In the genomic region with DNA sequence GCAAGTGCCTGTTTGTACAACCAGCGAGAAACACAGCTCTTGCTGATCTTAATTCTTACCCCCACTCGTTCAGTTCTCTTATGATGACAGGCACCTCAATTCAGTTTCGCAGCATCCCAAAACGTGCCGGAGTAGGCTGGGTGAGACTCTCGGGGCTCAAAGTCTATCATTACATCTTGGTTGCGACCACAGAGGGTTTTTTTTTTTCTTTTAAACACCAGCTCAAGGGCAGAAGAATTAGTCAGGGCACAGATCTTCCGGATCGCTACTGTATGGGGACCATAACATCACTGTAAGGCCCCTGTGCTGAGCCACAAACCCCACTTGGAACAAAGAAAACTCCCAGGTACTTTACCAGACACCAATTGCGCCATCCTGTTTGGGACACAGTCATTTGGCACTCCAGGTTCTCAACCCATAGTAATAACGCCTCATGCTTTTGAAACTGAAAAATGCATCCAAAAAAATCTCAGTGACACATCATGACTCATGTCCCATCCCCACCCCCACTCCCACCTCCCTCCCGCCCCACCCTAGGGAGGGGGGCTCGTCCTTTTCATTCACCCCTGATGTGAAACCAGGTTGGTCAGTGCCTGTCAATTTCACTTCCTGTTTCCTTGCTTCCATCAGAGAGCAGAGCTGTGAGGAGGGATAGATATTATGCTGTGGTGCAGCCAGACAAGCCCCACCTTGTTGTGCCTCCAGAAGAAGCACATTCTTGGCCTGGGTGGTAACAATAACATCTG, we compare ENCODE assay signal across 8 cellular contexts. TPM values are rescaled to one million over a fixed set of nuclear protein-coding genes. Genes with fewer than 3 reads are reported as not detected.
A peak's percentile ranks its signal among the peaks of the same experiment; 100 is the strongest.
DNase-seq lines count a peak whose midpoint lies in the region; ATAC-seq, FAIRE-seq and TF ChIP-seq lines count a peak whose summit lies in the region.

No MANE protein-coding gene starts in this region.

- intact Hi-C loops in CD8-positive, alpha-beta T cell (cut with DNase I, micrococcal nuclease), result loop anchor here (1.0 to 5.0 kb wide), 5 partner anchors 18 to 41 kb away; a partner anchor contains a TSS

- H3K4me3 ChIP-seq in CD8-positive, alpha-beta T cell (ENCODE audit: low read depth, low read length), result peak overlapping the region; percentile 8
- no peak overlapping the region for H3K4me3 ChIP-seq in fibroblast of lung (replicated peaks in 1 of 4; ENCODE audit: control extremely low read depth in 1 of 4, insufficient read depth in 1 of 4, low read depth in 3 of 4, low read length in 4 of 4)

- H2AFZ ChIP-seq in fibroblast of lung (ENCODE audit: low read length), result no peak overlapping the region

- H3K27ac ChIP-seq in CD8-positive, alpha-beta T cell (ENCODE audit: low read depth, low read length), result peak overlapping the region; percentile 9
- H3K27ac ChIP-seq in fibroblast of lung (ENCODE audit: insufficient read depth, low read length) (no peak overlapping the region), caudate nucleus (ENCODE audit: low read depth, low read length) (no peak overlapping the region)

- H3K9me3 ChIP-seq in CD8-positive, alpha-beta T cell (ENCODE audit: low read length), result no peaks in the 10 kb centered on the region
- H3K9me3 ChIP-seq in fibroblast of lung (ENCODE audit: control insufficient read depth, insufficient read depth, low read depth, low read length), result no peaks in the 10 kb centered on the region

- H4K20me1 ChIP-seq in fibroblast of lung (ENCODE audit: control insufficient read depth, extremely low read depth, insufficient read depth, low read length), result no peaks in the 10 kb centered on the region

- H3K4me1 ChIP-seq in CD8-positive, alpha-beta T cell (ENCODE audit: insufficient read depth, low read length), result peaks cover 37% of the 10 kb centered on the region
- H3K4me1 ChIP-seq in fibroblast of lung (ENCODE audit: control insufficient read depth, extremely low read depth, insufficient read depth, low read length), result no peaks in the 10 kb centered on the region

- CTCF ChIA-PET in CD8-positive, alpha-beta T cell (lab: Charles Lee), result interaction anchor here (0.5 to 1.0 kb wide), 3 partner anchors 19 to 94 kb away, joined by 3 read pairs; no protein-coding TSS in a partner anchor
- CTCF ChIA-PET in activated CD4-positive, alpha-beta memory T cell treated with anti-CD3 and anti-CD28 coated beads, Interleukin-2, amount 10 ng/mL, durations not matched to agents 7 days and 5 days (lab: Charles Lee), result interaction anchor here (0.6 to 2.5 kb wide), 12 partner anchors 10 to 126 kb away, joined by 3 to 16 read pairs (median 6); no protein-coding TSS in a partner anchor

- DNase-seq in CD8-positive, alpha-beta T cell, result peak in 6 of 7 experiments; percentile 55 to 82 (median 65)
- DNase-seq in activated CD4-positive, alpha-beta memory T cell treated with anti-CD3 and anti-CD28 coated beads, Interleukin-2, amount 10 ng/mL, durations not matched to agents 7 days and 5 days, result peak; percentile 87
- peak; percentile 11 to 30 for DNase-seq in fibroblast of lung (ENCODE audit: low read depth in 2 of 2)
- DNase-seq in stimulated activated naive B cell treated with anti-CD40 and anti-IgM and Interleukin-4, amounts not matched to agents 10 μg/mL and 1 μg/mL and 100 μg/mL, for 72 hours, result peak; percentile 88
- no peak for DNase-seq in caudate nucleus (lab: John Stamatoyannopoulos, UW)
- no peak for DNase-seq in RCC 7860 (ENCODE audit: low spot score)

- ATAC-seq in CD8-positive, alpha-beta T cell, result peak; percentile 82
- peak; percentile 81 for ATAC-seq in GM21529 (IDR thresholded peaks at IDR 0.05; ENCODE audit: unreplicated experiment)
- ATAC-seq in stimulated activated naive B cell treated with anti-CD40 and anti-IgM and Interleukin-4, amounts not matched to agents 10 μg/mL and 1 μg/mL and 100 μg/mL, for 72 hours (replicated peaks), result peak; percentile 94

- H3K27me3 ChIP-seq in CD8-positive, alpha-beta T cell (ENCODE audit: insufficient read depth, low read length), result no peaks in the 10 kb centered on the region
- H3K27me3 ChIP-seq in fibroblast of lung (ENCODE audit: control insufficient read depth, insufficient read depth, low read length), result peaks cover 1% of the 10 kb centered on the region

- H3K27me3 Mint-ChIP-seq in CD8-positive, alpha-beta T cell (ENCODE audit: low read depth), result no peaks in the 10 kb centered on the region
- no peaks in the 10 kb centered on the region for H3K27me3 Mint-ChIP-seq in activated CD4-positive, alpha-beta memory T cell treated with anti-CD3 and anti-CD28 coated beads, Interleukin-2, amount 10 ng/mL, durations not matched to agents 7 days and 5 days
- no peaks in the 10 kb centered on the region for H3K27me3 Mint-ChIP-seq in stimulated activated naive B cell treated with anti-CD40 and anti-IgM and Interleukin-4, amounts not matched to agents 10 μg/mL and 1 μg/mL and 100 μg/mL, for 72 hours

- no peaks in the 10 kb centered on the region for H3K79me2 ChIP-seq in fibroblast of lung (ENCODE audit: control insufficient read depth, insufficient read depth, low read length)

- TF ChIP-seq CTCF in CD8-positive, alpha-beta T cell (IDR thresholded peaks at IDR 0.05), result no peak
- TF ChIP-seq CTCF in fibroblast of lung (conservative IDR thresholded peaks at IDR 0.05 in 1 of 2, IDR thresholded peaks at IDR 0.05 in 1 of 2; ENCODE audit: low read depth in 1 of 2, low read length in 2 of 2), result no peak

- peak overlapping the region; percentile 92 for H3K27ac Mint-ChIP-seq in CD8-positive, alpha-beta T cell
- H3K27ac Mint-ChIP-seq in activated CD4-positive, alpha-beta memory T cell treated with anti-CD3 and anti-CD28 coated beads, Interleukin-2, amount 10 ng/mL, durations not matched to agents 7 days and 5 days, result peak overlapping the region; percentile 96
- H3K27ac Mint-ChIP-seq in stimulated activated naive B cell treated with anti-CD40 and anti-IgM and Interleukin-4, amounts not matched to agents 10 μg/mL and 1 μg/mL and 100 μg/mL, for 72 hours, result peak overlapping the region; percentile 96

- H3K4me2 ChIP-seq in fibroblast of lung (ENCODE audit: extremely low read depth, insufficient read depth, low read length), result no peak overlapping the region

- H3K36me3 Mint-ChIP-seq in CD8-positive, alpha-beta T cell, result no peaks in the 10 kb centered on the region
- H3K36me3 Mint-ChIP-seq in activated CD4-positive, alpha-beta memory T cell treated with anti-CD3 and anti-CD28 coated beads, Interleukin-2, amount 10 ng/mL, durations not matched to agents 7 days and 5 days (ENCODE audit: low read depth), result peaks cover 62% of the 10 kb centered on the region
- peaks cover 39 to 71% of the 10 kb centered on the region in 2 donors for H3K36me3 Mint-ChIP-seq in stimulated activated naive B cell treated with anti-CD40 and anti-IgM and Interleukin-4, amounts not matched to agents 10 μg/mL and 1 μg/mL and 100 μg/mL, for 72 hours

- H3K36me3 ChIP-seq in CD8-positive, alpha-beta T cell (ENCODE audit: insufficient read depth, low read length), result no peaks in the 10 kb centered on the region
- no peaks in the 10 kb centered on the region for H3K36me3 ChIP-seq in fibroblast of lung (ENCODE audit: control insufficient read depth, insufficient read depth, low read length)

- TF ChIP-seq EP300 in Ishikawa (IDR thresholded peaks at IDR 0.05; ENCODE audit: borderline replicate concordance), result no peak

- peaks cover 57% of the 10 kb centered on the region for H3K4me1 Mint-ChIP-seq in CD8-positive, alpha-beta T cell (ENCODE audit: low read depth)
- peaks cover 87% of the 10 kb centered on the region for H3K4me1 Mint-ChIP-seq in activated CD4-positive, alpha-beta memory T cell treated with anti-CD3 and anti-CD28 coated beads, Interleukin-2, amount 10 ng/mL, durations not matched to agents 7 days and 5 days
- H3K4me1 Mint-ChIP-seq in stimulated activated naive B cell treated with anti-CD40 and anti-IgM and Interleukin-4, amounts not matched to agents 10 μg/mL and 1 μg/mL and 100 μg/mL, for 72 hours, result peaks cover 45 to 69% of the 10 kb centered on the region in 2 donors

- no peaks in the 10 kb centered on the region for H3K9me3 Mint-ChIP-seq in CD8-positive, alpha-beta T cell
- H3K9me3 Mint-ChIP-seq in activated CD4-positive, alpha-beta memory T cell treated with anti-CD3 and anti-CD28 coated beads, Interleukin-2, amount 10 ng/mL, durations not matched to agents 7 days and 5 days, result no peaks in the 10 kb centered on the region
- H3K9me3 Mint-ChIP-seq in stimulated activated naive B cell treated with anti-CD40 and anti-IgM and Interleukin-4, amounts not matched to agents 10 μg/mL and 1 μg/mL and 100 μg/mL, for 72 hours, result no peaks in the 10 kb centered on the region

- peak overlapping the region; percentile 76 for H3K4me3 Mint-ChIP-seq in CD8-positive, alpha-beta T cell
- peak overlapping the region; percentile 65 for H3K4me3 Mint-ChIP-seq in activated CD4-positive, alpha-beta memory T cell treated with anti-CD3 and anti-CD28 coated beads, Interleukin-2, amount 10 ng/mL, durations not matched to agents 7 days and 5 days
- H3K4me3 Mint-ChIP-seq in stimulated activated naive B cell treated with anti-CD40 and anti-IgM and Interleukin-4, amounts not matched to agents 10 μg/mL and 1 μg/mL and 100 μg/mL, for 72 hours, result peak overlapping the region; percentile 73 to 79

- H3K9ac ChIP-seq in fibroblast of lung (ENCODE audit: insufficient read depth, low read length), result no peak overlapping the region

- FAIRE-seq in RCC 7860 (lab: Jason Lieb, UNC), result no peak

- POLR2A ChIA-PET in CD8-positive, alpha-beta T cell (lab: Charles Lee), result interaction anchor here (0.7 to 1.5 kb wide), 5 partner anchors 10 to 39 kb away, joined by 3 to 6 read pairs (median 4); no protein-coding TSS in a partner anchor
- POLR2A ChIA-PET in activated CD4-positive, alpha-beta memory T cell treated with anti-CD3 and anti-CD28 coated beads, Interleukin-2, amount 10 ng/mL, durations not matched to agents 7 days and 5 days (lab: Charles Lee), result interaction anchor here (0.6 to 9.3 kb wide), 24 partner anchors 8 to 156 kb away, joined by 3 to 228 read pairs (median 6); a partner anchor contains a TSS

- TF ChIP-seq RAD21 in Ishikawa (IDR thresholded peaks at IDR 0.05; ENCODE audit: low read depth), result no peak

TF ChIP-seq in Ishikawa, 13 proteins besides CTCF, POLR2A, EP300 and RAD21 (continues in another document):
- TF ChIP-seq EGR1 (IDR thresholded peaks at IDR 0.05), result no peak

RNA-seq across cellular contexts. Expression of a gene that starts 41.0 kb away (rescaled TPM):
- total RNA-seq in CD8-positive, alpha-beta T cell, result 100 to 1,000 TPM; 318 to 324 TPM
- total RNA-seq in activated CD4-positive, alpha-beta memory T cell treated with anti-CD3 and anti-CD28 coated beads, Interleukin-2, amount 10 ng/mL, durations not matched to agents 7 days and 5 days, result 100 to 1,000 TPM; 359 to 373 TPM
- not detected in 2 replicates for total RNA-seq in fibroblast of lung
- not detected in 2 replicates for polyA plus RNA-seq in fibroblast of lung
- polyA plus RNA-seq in fibroblast of lung (2012), result 0.03 TPM in 1 of 2 replicates, not detected in the other
- polyA minus RNA-seq in fibroblast of lung (ENCODE audit: low replicate concordance), result not detected in 2 replicates

Comparison
In these comparisons a context has a peak if more than half of its experiments do, and no peak if none do; other contexts are left out.
1. DNase-seq: peak in CD8-positive, alpha-beta T cell (6 of 7), activated CD4-positive, alpha-beta memory T cell treated with anti-CD3 and anti-CD28 coated beads, Interleukin-2, amount 10 ng/mL, durations not matched to agents 7 days and 5 days (single experiment), fibroblast of lung (2 of 2) and stimulated activated naive B cell treated with anti-CD40 and anti-IgM and Interleukin-4, amounts not matched to agents 10 μg/mL and 1 μg/mL and 100 μg/mL, for 72 hours (single experiment); none in caudate nucleus (0 of 61) and RCC 7860 (single experiment).
2. RNA of a gene that starts 41.0 kb away (total RNA-seq): 359 to 373 TPM in activated CD4-positive, alpha-beta memory T cell treated with anti-CD3 and anti-CD28 coated beads, Interleukin-2, amount 10 ng/mL, durations not matched to agents 7 days and 5 days and 318 to 324 TPM in CD8-positive, alpha-beta T cell; not detected in fibroblast of lung; every median in the first group is over 100 times any median in the second.
3. Peak in every context shown above with its lines, with median percentiles within 50 percentile points of each other: ATAC-seq, H3K27ac Mint-ChIP-seq and H3K4me3 Mint-ChIP-seq.